ENCODE assay signal across 11 cellular contexts in genomic region chr18:54881229-54881753, GRCh38.
"Had no signal": no experiment of that assay in that cellular context is flagged by ENCODE, and none has a peak within 500 bp of the region (broad histone marks: within the 10 kb centered on the region; RNA-seq: fewer than 3 reads in every experiment).

No MANE protein-coding gene starts in this region.

- H3K4me3 ChIP-seq: hepatocyte, thyroid gland, vagina had no signal

- ATAC-seq: activated T-cell treated with anti-CD3 and anti-CD28 coated beads, Interleukin-2, amount 50 U/mL, for 4 hours had no signal

- H3K9me3 ChIP-seq: neutrophil, thyroid gland, vagina had no signal

- DNase-seq: activated CD4-positive, alpha-beta memory T cell treated with anti-CD3 and anti-CD28 coated beads for 36 hours; activated CD4-positive, alpha-beta T cell treated with anti-CD3 and anti-CD28 coated beads for 1 hour; activated effector memory CD4-positive, alpha-beta T cell treated with anti-CD3 and anti-CD28 coated beads, Interleukin-2, amount 50 U/mL, for 16 hours; activated T-cell treated with anti-CD3 and anti-CD28 coated beads, Interleukin-2, amount 50 U/mL, for 4 hours; midbrain; right cardiac atrium; T-helper 2 cell; thyroid gland had no signal

- H3K4me1 ChIP-seq: thyroid gland, vagina had no signal

- H3K36me3 ChIP-seq: neutrophil, thyroid gland, vagina had no signal

- H3K4me2 ChIP-seq: hepatocyte had no signal

- H3K27me3 ChIP-seq: hepatocyte, neutrophil, thyroid gland, vagina had no signal

- H3K79me2 ChIP-seq: hepatocyte had no signal

- H2AFZ ChIP-seq: hepatocyte had no signal

- H3K27ac ChIP-seq: hepatocyte, neutrophil, thyroid gland, vagina had no signal
